In genomic region chr3:12507871-12508281, GRCh38 we compare ENCODE assay signal across 12 cellular contexts. TPM values are rescaled to one million over a fixed set of nuclear protein-coding genes. Genes with fewer than 3 reads are reported as not detected.
DNase-seq lines count a peak whose midpoint lies in the region; TF ChIP-seq lines count a peak whose summit lies in the region.
"Had no signal": no experiment of that assay in that cellular context is flagged by ENCODE, and none has a peak within 500 bp of the region (broad histone marks: within the 10 kb centered on the region; RNA-seq: fewer than 3 reads in every experiment).

No MANE protein-coding gene starts in this region.

- H3K27me3 ChIP-seq in esophagus muscularis mucosa (no peaks in the 10 kb centered on the region), spleen (replicated peaks in 1 of 7) (no peaks in the 10 kb centered on the region)

- H3K9me3 Mint-ChIP-seq in nephron: no peaks in the 10 kb centered on the region
- H3K9me3 Mint-ChIP-seq: CD4-positive, CD25-positive, alpha-beta regulatory T cell; naive thymus-derived CD8-positive, alpha-beta T cell had no signal

- peaks cover 13 to 59% (median 31%) of the 10 kb centered on the region in 4 donors for H3K36me3 ChIP-seq in esophagus muscularis mucosa
- H3K36me3 ChIP-seq in spleen: peaks cover 0 to 93% (median 31%) of the 10 kb centered on the region in 6 donors

- peak overlapping the region; percentile 65 to 81 (median 72) for H3K27ac ChIP-seq in esophagus muscularis mucosa (replicated peaks in 1 of 4)
- no peak overlapping the region for H3K27ac ChIP-seq in spleen

- TF ChIP-seq POLR2A in esophagus muscularis mucosa (IDR thresholded peaks at IDR 0.05; ENCODE audit: low read depth) (no peak), spleen (IDR thresholded peaks at IDR 0.05) (no peak)

- H3K4me1 Mint-ChIP-seq in nephron: peaks cover 11% of the 10 kb centered on the region
- H3K4me1 Mint-ChIP-seq: CD4-positive, CD25-positive, alpha-beta regulatory T cell had no signal

- H3K9me3 ChIP-seq in esophagus muscularis mucosa: no peaks in the 10 kb centered on the region
- H3K9me3 ChIP-seq in spleen: no peaks in the 10 kb centered on the region

- no peak overlapping the region for H3K4me3 Mint-ChIP-seq in nephron
- H3K4me3 Mint-ChIP-seq: CD4-positive, CD25-positive, alpha-beta regulatory T cell; naive thymus-derived CD8-positive, alpha-beta T cell had no signal

- 62% methylated on average over 4 of the region's 4 CpGs for WGBS in esophagus muscularis mucosa
- WGBS in spleen, 5 donors: 87 to 96% (median 91%) methylated on average over 4 of the region's 4 CpGs

- intact Hi-C loops in esophagus muscularis mucosa (cut with DNase I) (no loop called here), spleen (cut with DNase I; ENCODE audit: low total_unique reads) (no loop called here)

- DNase-seq in AG08396 (ENCODE audit: low spot score): peak; percentile 43
- DNase-seq in RPMI7951 (ENCODE audit: low read depth): peak; percentile 67
- DNase-seq in esophagus muscularis mucosa (ENCODE audit: extremely low spot score): no peak
- DNase-seq in occipital lobe (lab: John Stamatoyannopoulos, UW): no peak
- no peak for DNase-seq in spleen
- no peak for DNase-seq in T-helper 1 cell
- no peak for DNase-seq in activated CD4-positive, alpha-beta T cell treated with anti-CD3 and anti-CD28 coated beads, Interleukin-2, amount 50 U/mL, for 48 hours
- DNase-seq: CD4-positive, CD25-positive, alpha-beta regulatory T cell; erythroblast; MM.1S; naive thymus-derived CD8-positive, alpha-beta T cell had no signal

- peaks cover 52% of the 10 kb centered on the region for H3K36me3 Mint-ChIP-seq in nephron (ENCODE audit: low read depth)

- H3K27me3 Mint-ChIP-seq in nephron (ENCODE audit: low read depth): no peaks in the 10 kb centered on the region
- H3K27me3 Mint-ChIP-seq: CD4-positive, CD25-positive, alpha-beta regulatory T cell; naive thymus-derived CD8-positive, alpha-beta T cell had no signal

- TF ChIP-seq EP300 in esophagus muscularis mucosa (IDR thresholded peaks at IDR 0.05): no peak

- peak overlapping the region in 1 of 4 donors; percentile 18 for H3K4me3 ChIP-seq in esophagus muscularis mucosa
- H3K4me3 ChIP-seq in spleen: no peak overlapping the region

- H3K27ac Mint-ChIP-seq in nephron: peak overlapping the region in 2 of 3 experiments; percentile 8 to 24
- H3K27ac Mint-ChIP-seq: CD4-positive, CD25-positive, alpha-beta regulatory T cell had no signal

- TF ChIP-seq CTCF in esophagus muscularis mucosa (IDR thresholded peaks at IDR 0.05): no peak
- no peak for TF ChIP-seq CTCF in nephron (IDR thresholded peaks at IDR 0.05; ENCODE audit: unreplicated experiment in 3 of 3)
- TF ChIP-seq CTCF in spleen (IDR thresholded peaks at IDR 0.05 in 8 of 11, conservative IDR thresholded peaks at IDR 0.05 in 3 of 11): no peak

- H3K4me1 ChIP-seq in esophagus muscularis mucosa: peaks cover 7 to 22% (median 16%) of the 10 kb centered on the region in 4 donors
- H3K4me1 ChIP-seq in spleen: no peaks in the 10 kb centered on the region

RNA-seq across cellular contexts. Expression of gene TSEN2, which starts 23.6 kb away (rescaled TPM):
- total RNA-seq in RPMI7951 (2014; rRNA removed; shearing (Covaris generic)): 8.0 and 12.4 TPM in 2 replicates
- total RNA-seq in esophagus muscularis mucosa (10 to 100 TPM; 17.6 to 20.4 (median 19.4) TPM), occipital lobe (29.3 TPM), spleen (10 to 100 TPM; 10.6 to 21.5 (median 17.8) TPM)
- 10 to 100 TPM; 12.6 to 14.3 (median 13.2) TPM for polyA plus RNA-seq in spleen

RNA-seq across cellular contexts. Expression of gene MKRN2OS, which starts 37.4 kb away (rescaled TPM):
- total RNA-seq in RPMI7951 (2014; rRNA removed; shearing (Covaris generic)): not detected in 2 replicates
- total RNA-seq in esophagus muscularis mucosa (not detected), occipital lobe (not detected), spleen (not detected)
- not detected for polyA plus RNA-seq in spleen
- total RNA-seq: CD4-positive, CD25-positive, alpha-beta regulatory T cell; naive thymus-derived CD8-positive, alpha-beta T cell had no signal
- polyA plus RNA-seq: naive thymus-derived CD8-positive, alpha-beta T cell had no signal

RNA-seq across cellular contexts. Expression of gene MKRN2, which starts 49.0 kb away (rescaled TPM):
- total RNA-seq in RPMI7951 (2014; rRNA removed; shearing (Covaris generic)): 38.3 and 39.7 TPM in 2 replicates
- total RNA-seq in esophagus muscularis mucosa (10 to 100 TPM; 29.5 to 55.1 (median 38.0) TPM), occipital lobe (33.8 TPM), spleen (10 to 100 TPM; 17.8 to 27.4 (median 21.3) TPM)
- polyA plus RNA-seq in spleen: 10 to 100 TPM; 11.1 to 14.2 (median 13.2) TPM

Comparison
In these comparisons a context has a peak if more than half of its experiments do, and no peak if none do; other contexts are left out.
1. DNase-seq: peak in AG08396 (single experiment) and RPMI7951 (single experiment); none in esophagus muscularis mucosa (single experiment), occipital lobe (single experiment), spleen (single experiment), T-helper 1 cell (0 of 5) and activated CD4-positive, alpha-beta T cell treated with anti-CD3 and anti-CD28 coated beads, Interleukin-2, amount 50 U/mL, for 48 hours (0 of 2).
2. H3K27ac ChIP-seq: peak in esophagus muscularis mucosa (4 of 4); none in spleen (0 of 8).